In the genomic region with DNA sequence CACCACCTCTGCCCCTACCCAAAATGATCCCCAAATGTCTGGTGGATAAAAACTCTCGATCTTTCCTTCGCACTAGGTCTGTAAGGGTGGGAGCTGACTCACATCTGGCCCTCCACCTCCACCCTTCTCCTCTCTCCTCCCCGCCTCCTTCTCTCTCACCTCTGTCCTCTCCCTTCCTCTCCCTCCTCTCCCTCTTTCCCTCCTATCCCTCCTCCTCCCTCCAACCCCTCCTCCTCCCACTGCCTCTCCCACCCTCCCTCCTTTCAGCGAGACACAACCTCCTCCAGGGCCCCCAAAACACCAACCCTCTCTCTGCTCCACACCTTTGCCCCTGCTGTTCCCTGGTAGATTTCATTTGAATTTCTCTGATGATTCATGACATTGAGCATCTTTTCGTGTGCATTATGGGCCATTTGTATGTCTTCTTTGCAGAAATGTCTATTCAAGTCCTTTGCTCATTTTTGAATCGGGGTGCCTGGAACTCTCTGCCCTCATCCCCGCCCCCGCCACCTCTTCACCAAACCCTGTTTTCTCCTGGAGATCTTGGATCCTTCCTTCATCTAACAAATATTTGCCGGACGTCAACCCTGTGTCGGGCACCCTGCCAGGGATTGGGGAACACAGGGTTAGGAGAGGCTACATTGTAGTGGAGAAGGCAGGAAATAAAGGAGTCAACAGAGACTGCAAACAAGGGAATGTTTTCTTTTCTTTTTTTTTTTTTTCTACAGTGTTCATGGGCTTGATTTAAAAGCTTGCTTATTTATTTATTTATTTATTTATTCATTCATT, we compare ENCODE assay signal across 1 cellular context.
TF ChIP-seq lines count a peak whose summit lies in the region.

No MANE protein-coding gene starts in this region.

TF ChIP-seq in IMR-90, 13 proteins besides CTCF, POLR2A, EP300 and RAD21 (continued from another document):
- TF ChIP-seq CHD1 (IDR thresholded peaks at IDR 0.05; ENCODE audit: low read depth, low read length) (no peak), CEBPB (IDR thresholded peaks at IDR 0.05; ENCODE audit: low read depth, low read length) (no peak), FOS (IDR thresholded peaks at IDR 0.05; ENCODE audit: low read depth, low read length) (no peak)
